ENCODE assay signal across 10 cellular contexts in genomic region chr15:98801234-98801561, GRCh38.
DNase-seq lines count a peak whose midpoint lies in the region; TF ChIP-seq lines count a peak whose summit lies in the region.
"Had no signal": no experiment of that assay in that cellular context is flagged by ENCODE, and none has a peak within 500 bp of the region (broad histone marks: within the 10 kb centered on the region; RNA-seq: fewer than 3 reads in every experiment).

No MANE protein-coding gene starts in this region.

- H3K9me3 ChIP-seq in iPS-15b (ENCODE audit: control insufficient read depth, insufficient read depth, low read length) (no peaks in the 10 kb centered on the region), spleen (no peaks in the 10 kb centered on the region)

- peaks cover 35% of the 10 kb centered on the region for H3K4me1 Mint-ChIP-seq in stimulated activated naive CD8-positive, alpha-beta T cell treated with anti-CD3 and anti-CD28 coated beads, Interleukin-15, Interleukin-2, amounts not matched to agents 100 ng/mL and 50 ng/mL, for 24 hours (ENCODE audit: low read depth)

- DNase-seq in NCI-H2227 treated with DMSO at 0.1 percent for 48 hours (lab: John Stamatoyannopoulos, UW), result peak; percentile 2
- DNase-seq in NCI-H2227 (lab: John Stamatoyannopoulos, UW; ENCODE audit: unreplicated experiment), result no peak
- DNase-seq in SW480 (ENCODE audit: low spot score), result peak; percentile 82
- DNase-seq in activated CD8-positive, alpha-beta memory T cell treated with anti-CD3 and anti-CD28 coated beads, Interleukin-2, amount 50 U/mL, for 48 hours, result no peak
- DNase-seq in spleen, result no peak
- no peak for DNase-seq in DMS 273 treated with DMSO at 0.1 percent for 48 hours (lab: John Stamatoyannopoulos, UW)
- DNase-seq: activated CD4-positive, CD25-positive, alpha-beta regulatory T cell treated with anti-CD3 and anti-CD28 coated beads, Interleukin-2, amount 50 U/mL, for 72 hours had no signal

- no peak overlapping the region for H3K4me3 Mint-ChIP-seq in stimulated activated naive CD8-positive, alpha-beta T cell treated with anti-CD3 and anti-CD28 coated beads, Interleukin-15, Interleukin-2, amounts not matched to agents 100 ng/mL and 50 ng/mL, for 24 hours

- no peaks in the 10 kb centered on the region for H3K27me3 ChIP-seq in iPS-15b (ENCODE audit: control insufficient read depth, insufficient read depth, low read length)
- H3K27me3 ChIP-seq in spleen (replicated peaks in 1 of 7), result no peaks in the 10 kb centered on the region

- H3K27ac ChIP-seq in spleen, result peak overlapping the region in 4 of 8 donors; percentile 29 to 48 (median 38)
- H3K27ac ChIP-seq: KMS-11 had no signal

- no peak overlapping the region for H3K9ac ChIP-seq in iPS-15b (ENCODE audit: low read depth, low read length)
- H3K9ac ChIP-seq: KMS-11 had no signal

- WGBS in spleen, 5 donors, result 33 to 60% (median 42%) methylated on average over 1 to 6 of the region's 6 CpGs

- no peaks in the 10 kb centered on the region for H3K9me3 Mint-ChIP-seq in stimulated activated naive CD8-positive, alpha-beta T cell treated with anti-CD3 and anti-CD28 coated beads, Interleukin-15, Interleukin-2, amounts not matched to agents 100 ng/mL and 50 ng/mL, for 24 hours

- H3K27me3 Mint-ChIP-seq in stimulated activated naive CD8-positive, alpha-beta T cell treated with anti-CD3 and anti-CD28 coated beads, Interleukin-15, Interleukin-2, amounts not matched to agents 100 ng/mL and 50 ng/mL, for 24 hours, result no peaks in the 10 kb centered on the region

- no peak for TF ChIP-seq POLR2A in spleen (IDR thresholded peaks at IDR 0.05)

- H3K27ac Mint-ChIP-seq in stimulated activated naive CD8-positive, alpha-beta T cell treated with anti-CD3 and anti-CD28 coated beads, Interleukin-15, Interleukin-2, amounts not matched to agents 100 ng/mL and 50 ng/mL, for 24 hours, result peak overlapping the region; percentile 54

- no peaks in the 10 kb centered on the region for H3K36me3 Mint-ChIP-seq in stimulated activated naive CD8-positive, alpha-beta T cell treated with anti-CD3 and anti-CD28 coated beads, Interleukin-15, Interleukin-2, amounts not matched to agents 100 ng/mL and 50 ng/mL, for 24 hours (ENCODE audit: low read depth)

- no peak for TF ChIP-seq CTCF in spleen (IDR thresholded peaks at IDR 0.05 in 8 of 11, conservative IDR thresholded peaks at IDR 0.05 in 3 of 11)

- H3K4me1 ChIP-seq in iPS-15b (ENCODE audit: control insufficient read depth, insufficient read depth, low read length), result peaks cover 31% of the 10 kb centered on the region
- H3K4me1 ChIP-seq in spleen, result peaks cover 12 to 68% (median 31%) of the 10 kb centered on the region in 6 donors

- intact Hi-C loops in spleen (cut with DNase I; ENCODE audit: low total_unique reads), result no loop called here

- peak overlapping the region; percentile 3 for H3K4me3 ChIP-seq in iPS-15b (ENCODE audit: low read depth, low read length)
- H3K4me3 ChIP-seq in spleen, result no peak overlapping the region

- H3K36me3 ChIP-seq in iPS-15b (ENCODE audit: control insufficient read depth, insufficient read depth, low read length) (no peaks in the 10 kb centered on the region), spleen (no peaks in the 10 kb centered on the region)

Comparison
In these comparisons a context has a peak if more than half of its experiments do, and no peak if none do; other contexts are left out.
1. DNase-seq: peak in NCI-H2227 treated with DMSO at 0.1 percent for 48 hours (single experiment) and SW480 (single experiment); none in NCI-H2227 (single experiment), activated CD8-positive, alpha-beta memory T cell treated with anti-CD3 and anti-CD28 coated beads, Interleukin-2, amount 50 U/mL, for 48 hours (single experiment), spleen (single experiment) and DMS 273 treated with DMSO at 0.1 percent for 48 hours (single experiment).